ENCODE assay signal across 12 cellular contexts in the genomic region with DNA sequence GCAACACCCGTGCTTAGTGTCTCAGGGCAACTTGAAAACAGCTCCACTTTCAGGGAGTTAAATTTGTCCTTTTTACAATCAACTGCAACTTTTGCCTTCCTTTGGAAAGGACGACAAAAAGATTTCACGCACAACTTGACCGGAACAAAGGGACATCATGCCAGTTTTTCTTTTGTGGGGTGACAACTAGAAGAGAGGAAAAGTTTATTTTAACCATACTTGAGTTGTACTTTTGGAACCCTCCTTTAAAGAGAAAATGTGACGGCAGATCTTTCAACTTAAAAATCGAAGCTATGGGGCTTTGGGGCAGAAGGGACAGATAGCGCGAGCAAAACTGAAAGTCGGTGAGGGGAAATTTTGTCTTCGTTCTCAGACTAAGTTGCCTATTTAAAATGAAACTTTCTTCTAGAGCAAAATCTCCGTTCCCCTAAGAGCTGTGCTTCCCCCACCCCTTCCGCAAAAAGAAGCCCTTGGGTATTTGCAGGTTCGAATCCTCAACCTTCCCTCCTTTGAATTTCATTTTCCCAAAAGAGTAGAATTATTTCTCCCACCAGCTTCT. TPM values are rescaled to one million over a fixed set of nuclear protein-coding genes. Genes with fewer than 3 reads are reported as not detected.
DNase-seq lines count a peak whose midpoint lies in the region; ATAC-seq, FAIRE-seq and TF ChIP-seq lines count a peak whose summit lies in the region.
"Had no signal": no experiment of that assay in that cellular context is flagged by ENCODE, and none has a peak within 500 bp of the region (broad histone marks: within the 10 kb centered on the region; RNA-seq: fewer than 3 reads in every experiment).

No MANE protein-coding gene starts in this region.

- peaks cover 4% of the 10 kb centered on the region for H3K9me3 Mint-ChIP-seq in CD4-positive, alpha-beta T cell
- H3K9me3 Mint-ChIP-seq in activated naive CD8-positive, alpha-beta T cell treated with anti-CD3 and anti-CD28 coated beads for 36 hours, result peaks cover 12% of the 10 kb centered on the region
- H3K9me3 Mint-ChIP-seq in naive thymus-derived CD4-positive, alpha-beta T cell, result peaks cover 0 to 73% (median 24%) of the 10 kb centered on the region in 11 donors

- 18% methylated on average over 13 of the region's 13 CpGs for WGBS in esophagus squamous epithelium, 2 donors

- no peak overlapping the region for H3K27ac Mint-ChIP-seq in CD4-positive, alpha-beta T cell
- no peak overlapping the region for H3K27ac Mint-ChIP-seq in activated naive CD8-positive, alpha-beta T cell treated with anti-CD3 and anti-CD28 coated beads for 36 hours
- H3K27ac Mint-ChIP-seq in naive thymus-derived CD4-positive, alpha-beta T cell, result peak overlapping the region in 1 of 9 donors; percentile 53

- TF ChIP-seq POLR2A in esophagus squamous epithelium (IDR thresholded peaks at IDR 0.05), result no peak

- POLR2A ChIA-PET in CD4-positive, alpha-beta T cell (lab: Charles Lee), result interaction anchor here (0.6 kb wide), 1 partner anchor 206 kb away, joined by 3 read pairs; no protein-coding TSS in a partner anchor
- POLR2A ChIA-PET in naive thymus-derived CD4-positive, alpha-beta T cell (lab: Charles Lee), result no interaction called here

- TF ChIP-seq CTCF in CD4-positive, alpha-beta T cell (IDR thresholded peaks at IDR 0.05), result no peak
- TF ChIP-seq CTCF in esophagus squamous epithelium (IDR thresholded peaks at IDR 0.05), result no peak

- H3K36me3 ChIP-seq in naive thymus-derived CD4-positive, alpha-beta T cell (ENCODE audit: control insufficient read depth in 2 of 3, insufficient read depth in 3 of 3, low read length in 3 of 3), result no peaks in the 10 kb centered on the region
- H3K36me3 ChIP-seq in esophagus squamous epithelium, result no peaks in the 10 kb centered on the region
- H3K36me3 ChIP-seq: WERI-Rb-1 had no signal

- no peaks in the 10 kb centered on the region for H3K36me3 Mint-ChIP-seq in CD4-positive, alpha-beta T cell (ENCODE audit: low read depth)
- H3K36me3 Mint-ChIP-seq in activated naive CD8-positive, alpha-beta T cell treated with anti-CD3 and anti-CD28 coated beads for 36 hours, result peaks cover 15% of the 10 kb centered on the region
- peaks cover 0 to 9% (median 3%) of the 10 kb centered on the region in 5 donors for H3K36me3 Mint-ChIP-seq in naive thymus-derived CD4-positive, alpha-beta T cell

- DNase-seq in CD4-positive, alpha-beta T cell, result no peak
- DNase-seq in GM18507 (ENCODE audit: extremely low spot score, insufficient read length, low read depth), result no peak
- DNase-seq in activated naive CD8-positive, alpha-beta T cell treated with anti-CD3 and anti-CD28 coated beads for 36 hours, result no peak
- DNase-seq in naive thymus-derived CD4-positive, alpha-beta T cell, result no peak
- DNase-seq in hepatic stellate cell (ENCODE audit: low spot score), result no peak
- no peak for DNase-seq in activated CD4-positive, CD25-positive, alpha-beta regulatory T cell treated with anti-CD3 and anti-CD28 coated beads, Interleukin-2, amount 50 U/mL, for 72 hours
- no peak for DNase-seq in esophagus squamous epithelium (lab: John Stamatoyannopoulos, UW)
- DNase-seq in H4 (ENCODE audit: low spot score), result no peak
- DNase-seq: COR-L47, NCI-H446 treated with DMSO at 0.1 percent for 48 hours had no signal

- peaks cover 85% of the 10 kb centered on the region for H3K27me3 Mint-ChIP-seq in CD4-positive, alpha-beta T cell
- peaks cover 94% of the 10 kb centered on the region for H3K27me3 Mint-ChIP-seq in activated naive CD8-positive, alpha-beta T cell treated with anti-CD3 and anti-CD28 coated beads for 36 hours
- H3K27me3 Mint-ChIP-seq in naive thymus-derived CD4-positive, alpha-beta T cell, result peaks cover 78 to 86% (median 81%) of the 10 kb centered on the region in 5 donors

- peak overlapping the region; percentile 58 for H3K4me3 Mint-ChIP-seq in CD4-positive, alpha-beta T cell
- H3K4me3 Mint-ChIP-seq in activated naive CD8-positive, alpha-beta T cell treated with anti-CD3 and anti-CD28 coated beads for 36 hours, result peak overlapping the region; percentile 10
- H3K4me3 Mint-ChIP-seq in naive thymus-derived CD4-positive, alpha-beta T cell, result peak overlapping the region in 9 of 10 donors; percentile 13 to 69 (median 60)

- FAIRE-seq in GM18507 (lab: Jason Lieb, UNC), result peak; percentile 61
- FAIRE-seq: GM12892 had no signal

- peaks cover 22% of the 10 kb centered on the region for H3K4me1 Mint-ChIP-seq in CD4-positive, alpha-beta T cell (ENCODE audit: low read depth)
- peaks cover 25% of the 10 kb centered on the region for H3K4me1 Mint-ChIP-seq in activated naive CD8-positive, alpha-beta T cell treated with anti-CD3 and anti-CD28 coated beads for 36 hours
- H3K4me1 Mint-ChIP-seq in naive thymus-derived CD4-positive, alpha-beta T cell, result peaks cover 9 to 35% (median 20%) of the 10 kb centered on the region in 7 donors

- intact Hi-C loops in CD4-positive, alpha-beta T cell (cut with DNase I, micrococcal nuclease), result no loop called here
- intact Hi-C loops in naive thymus-derived CD4-positive, alpha-beta T cell (cut with micrococcal nuclease), result loop anchor here in 1 of 2 donors (5.0 to 10.0 kb wide), 3 partner anchors 77 to 1843 kb away; a partner anchor contains a TSS
- intact Hi-C loops in esophagus squamous epithelium (cut with DNase I), result no loop called here

- peaks cover 96% of the 10 kb centered on the region for H3K27me3 ChIP-seq in CD4-positive, alpha-beta T cell (ENCODE audit: control insufficient read depth, insufficient read depth, low read length)
- peaks cover 2 to 42% of the 10 kb centered on the region in 2 donors for H3K27me3 ChIP-seq in naive thymus-derived CD4-positive, alpha-beta T cell (ENCODE audit: control insufficient read depth in 2 of 2, insufficient read depth in 2 of 2, low read length in 2 of 2)
- H3K27me3 ChIP-seq in esophagus squamous epithelium, result peaks cover 26 to 100% (median 48%) of the 10 kb centered on the region in 4 donors

- no peak for ATAC-seq in CD4-positive, alpha-beta T cell (ENCODE audit: poor library complexity)
- ATAC-seq in naive thymus-derived CD4-positive, alpha-beta T cell, result no peak

- peaks cover 22% of the 10 kb centered on the region for H3K9me3 ChIP-seq in CD4-positive, alpha-beta T cell (ENCODE audit: control insufficient read depth, low read length)
- peaks cover 0 to 13% (median 0%) of the 10 kb centered on the region in 3 experiments for H3K9me3 ChIP-seq in naive thymus-derived CD4-positive, alpha-beta T cell (ENCODE audit: control insufficient read depth in 2 of 3, low read length in 3 of 3)
- peaks cover 0 to 18% (median 10%) of the 10 kb centered on the region in 3 donors for H3K9me3 ChIP-seq in esophagus squamous epithelium

- CTCF ChIA-PET in CD4-positive, alpha-beta T cell (lab: Charles Lee), result no interaction called here
- CTCF ChIA-PET in naive thymus-derived CD4-positive, alpha-beta T cell (lab: Charles Lee), result no interaction called here

- H3K27ac ChIP-seq in CD4-positive, alpha-beta T cell (ENCODE audit: low read depth, low read length), result no peak overlapping the region
- no peak overlapping the region for H3K27ac ChIP-seq in naive thymus-derived CD4-positive, alpha-beta T cell (ENCODE audit: low read depth, low read length)
- no peak overlapping the region for H3K27ac ChIP-seq in esophagus squamous epithelium
- H3K27ac ChIP-seq: WERI-Rb-1 had no signal

- no peak overlapping the region for H3K4me3 ChIP-seq in naive thymus-derived CD4-positive, alpha-beta T cell (ENCODE audit: low read length)
- peak overlapping the region in 1 of 4 donors; percentile 34 for H3K4me3 ChIP-seq in esophagus squamous epithelium

- peaks cover 3 to 11% of the 10 kb centered on the region in 2 donors for H3K4me1 ChIP-seq in naive thymus-derived CD4-positive, alpha-beta T cell (ENCODE audit: control insufficient read depth in 2 of 2, insufficient read depth in 2 of 2, low read length in 2 of 2)
- peaks cover 4 to 44% (median 8%) of the 10 kb centered on the region in 3 donors for H3K4me1 ChIP-seq in esophagus squamous epithelium

RNA-seq across cellular contexts. Expression of a gene that starts 5.5 kb away (rescaled TPM):
- not detected for total RNA-seq in CD4-positive, alpha-beta T cell
- not detected for total RNA-seq in activated naive CD8-positive, alpha-beta T cell treated with anti-CD3 and anti-CD28 coated beads for 36 hours
- not detected for total RNA-seq in naive thymus-derived CD4-positive, alpha-beta T cell
- polyA plus RNA-seq in naive thymus-derived CD4-positive, alpha-beta T cell, result not detected
- total RNA-seq in esophagus squamous epithelium, result under 1 TPM in 3 of 4 donors, not detected in 1; under 0.01 to 0.09 (median 0.04) TPM
- total RNA-seq in H4 (2014; rRNA removed; shearing (Covaris generic)), result 1.3 and 1.4 TPM in 2 replicates

Comparison
In these comparisons a context has a peak if more than half of its experiments do, and no peak if none do; other contexts are left out.
1. H3K4me3 Mint-ChIP-seq: peak in every context shown above with its lines; median percentile 60 in naive thymus-derived CD4-positive, alpha-beta T cell; 58 in CD4-positive, alpha-beta T cell; 10 in activated naive CD8-positive, alpha-beta T cell treated with anti-CD3 and anti-CD28 coated beads for 36 hours.